16 cellular contexts compared by ENCODE assay signal in genomic region chr11:134043821-134044420, GRCh38.
"Had no signal": no experiment of that assay in that cellular context is flagged by ENCODE, and none has a peak within 500 bp of the region (broad histone marks: within the 10 kb centered on the region; RNA-seq: fewer than 3 reads in every experiment).

No MANE protein-coding gene starts in this region.

- H3K9me3 ChIP-seq: heart left ventricle, neutrophil, psoas muscle had no signal

- DNase-seq: cortex of kidney; effector memory CD4-positive, alpha-beta T cell; hippocampal formation; mesendoderm; naive B cell; psoas muscle; small intestine; stimulated activated CD4-positive, alpha-beta T cell treated with anti-CD3 and anti-CD28 coated beads, Interleukin-1b, Interleukin-23, amount 100 ng/mL, for 48 hours; stimulated activated CD4-positive, alpha-beta T cell treated with anti-CD3 and anti-CD28 coated beads, Interleukin-4, amount 100 ng/mL, for 24 hours; stimulated activated naive B cell treated with anti-CD40 and anti-IgM and Interleukin-4, amounts not matched to agents 10 μg/mL and 1 μg/mL and 100 μg/mL, for 72 hours; stimulated activated naive CD8-positive, alpha-beta T cell treated with anti-CD3 and anti-CD28 coated beads, Interleukin-15, amount 100 ng/mL, for 72 hours; trophoblast cell had no signal

- ATAC-seq: esophagus mucosa; heart left ventricle; left colon; psoas muscle; stimulated activated naive B cell treated with anti-CD40 and anti-IgM and Interleukin-4, amounts not matched to agents 10 μg/mL and 1 μg/mL and 100 μg/mL, for 72 hours; stimulated activated naive CD8-positive, alpha-beta T cell treated with anti-CD3 and anti-CD28 coated beads, Interleukin-15, amount 100 ng/mL, for 72 hours had no signal

- H3K27ac ChIP-seq: heart left ventricle, neutrophil, psoas muscle had no signal

- H3K36me3 ChIP-seq: heart left ventricle, neutrophil had no signal

- H3K27me3 ChIP-seq: heart left ventricle had no signal

- H3K4me3 ChIP-seq: heart left ventricle, psoas muscle had no signal
